20 cellular contexts compared by ENCODE assay signal in genomic region chr9:91190062-91190461, GRCh38.
A peak's percentile ranks its signal among the peaks of the same experiment; 100 is the strongest.
DNase-seq lines count a peak whose midpoint lies in the region; ATAC-seq and TF ChIP-seq lines count a peak whose summit lies in the region.
"Had no signal": no experiment of that assay in that cellular context is flagged by ENCODE, and none has a peak within 500 bp of the region (broad histone marks: within the 10 kb centered on the region; RNA-seq: fewer than 3 reads in every experiment).

No MANE protein-coding gene starts in this region.

- peaks cover 57% of the 10 kb centered on the region for H3K4me1 Mint-ChIP-seq in activated CD8-positive, alpha-beta T cell treated with anti-CD3 and anti-CD28 coated beads for 36 hours (ENCODE audit: low read depth)
- H3K4me1 Mint-ChIP-seq in activated CD8-positive, alpha-beta T cell treated with anti-CD3 and anti-CD28 coated beads, Interleukin-2, amount 10 ng/mL, durations not matched to agents 7 days and 5 days (ENCODE audit: low read depth), result peaks cover 75% of the 10 kb centered on the region
- peaks cover 66% of the 10 kb centered on the region for H3K4me1 Mint-ChIP-seq in stimulated activated naive CD8-positive, alpha-beta T cell treated with anti-CD3 and anti-CD28 coated beads, Interleukin-15, Interleukin-2, amounts not matched to agents 100 ng/mL and 50 ng/mL, for 24 hours (ENCODE audit: low read depth)
- H3K4me1 Mint-ChIP-seq in stimulated activated naive CD8-positive, alpha-beta T cell treated with anti-CD3 and anti-CD28 coated beads, Interleukin-15, amount 100 ng/mL, for 72 hours, result peaks cover 60% of the 10 kb centered on the region
- H3K4me1 Mint-ChIP-seq in nephron, result peaks cover 59% of the 10 kb centered on the region

- CTCF ChIA-PET in activated CD8-positive, alpha-beta T cell treated with anti-CD3 and anti-CD28 coated beads for 36 hours (lab: Charles Lee), result interaction anchor here (1.5 to 3.7 kb wide), 2 partner anchors 10 to 25 kb away, joined by 3 to 20 read pairs; no protein-coding TSS in a partner anchor
- CTCF ChIA-PET in activated CD8-positive, alpha-beta T cell treated with anti-CD3 and anti-CD28 coated beads, Interleukin-2, amount 10 ng/mL, durations not matched to agents 7 days and 5 days (lab: Charles Lee), result interaction anchor here (1.1 to 1.6 kb wide), 2 partner anchors 63 to 237 kb away, joined by 3 to 6 read pairs; no protein-coding TSS in a partner anchor

- POLR2A ChIA-PET in activated CD8-positive, alpha-beta T cell treated with anti-CD3 and anti-CD28 coated beads for 36 hours (lab: Charles Lee), result interaction anchor here (1.3 to 7.0 kb wide), 5 partner anchors 13 to 39 kb away, joined by 3 to 69 read pairs (median 32); no protein-coding TSS in a partner anchor
- POLR2A ChIA-PET in activated CD8-positive, alpha-beta T cell treated with anti-CD3 and anti-CD28 coated beads, Interleukin-2, amount 10 ng/mL, durations not matched to agents 7 days and 5 days (lab: Charles Lee), result no interaction called here

- DNase-seq in activated CD8-positive, alpha-beta T cell treated with anti-CD3 and anti-CD28 coated beads for 36 hours, result no peak
- DNase-seq in activated CD8-positive, alpha-beta T cell treated with anti-CD3 and anti-CD28 coated beads, Interleukin-2, amount 10 ng/mL, durations not matched to agents 7 days and 5 days, result no peak
- DNase-seq in stimulated activated naive CD8-positive, alpha-beta T cell treated with anti-CD3 and anti-CD28 coated beads, Interleukin-15, amount 100 ng/mL, for 72 hours, result no peak
- DNase-seq in stimulated activated CD4-positive, alpha-beta T cell treated with anti-CD3 and anti-CD28 coated beads, Interleukin-4, amount 100 ng/mL, for 1 hour, result no peak
- DNase-seq: CD4-positive, alpha-beta memory T cell; DMS153; GF-D8; GM23248; Kasumi-1; MG63; NCI-H1048; NCI-H1436 treated with DMSO at 0.1 percent for 48 hours; NCI-H2029; NCI-H2171; NCI-H526; PC-9 had no signal

- peaks cover 20% of the 10 kb centered on the region for H3K9me3 Mint-ChIP-seq in activated CD8-positive, alpha-beta T cell treated with anti-CD3 and anti-CD28 coated beads for 36 hours
- peaks cover 14% of the 10 kb centered on the region for H3K9me3 Mint-ChIP-seq in activated CD8-positive, alpha-beta T cell treated with anti-CD3 and anti-CD28 coated beads, Interleukin-2, amount 10 ng/mL, durations not matched to agents 7 days and 5 days (ENCODE audit: insufficient read depth)
- peaks cover 18% of the 10 kb centered on the region for H3K9me3 Mint-ChIP-seq in stimulated activated naive CD8-positive, alpha-beta T cell treated with anti-CD3 and anti-CD28 coated beads, Interleukin-15, Interleukin-2, amounts not matched to agents 100 ng/mL and 50 ng/mL, for 24 hours
- peaks cover 12 to 14% of the 10 kb centered on the region in 2 donors for H3K9me3 Mint-ChIP-seq in stimulated activated naive CD8-positive, alpha-beta T cell treated with anti-CD3 and anti-CD28 coated beads, Interleukin-15, amount 100 ng/mL, for 72 hours
- no peaks in the 10 kb centered on the region for H3K9me3 Mint-ChIP-seq in nephron

- H3K27me3 Mint-ChIP-seq in activated CD8-positive, alpha-beta T cell treated with anti-CD3 and anti-CD28 coated beads for 36 hours, result no peaks in the 10 kb centered on the region
- no peaks in the 10 kb centered on the region for H3K27me3 Mint-ChIP-seq in activated CD8-positive, alpha-beta T cell treated with anti-CD3 and anti-CD28 coated beads, Interleukin-2, amount 10 ng/mL, durations not matched to agents 7 days and 5 days (ENCODE audit: low read depth)
- H3K27me3 Mint-ChIP-seq in stimulated activated naive CD8-positive, alpha-beta T cell treated with anti-CD3 and anti-CD28 coated beads, Interleukin-15, Interleukin-2, amounts not matched to agents 100 ng/mL and 50 ng/mL, for 24 hours, result no peaks in the 10 kb centered on the region
- H3K27me3 Mint-ChIP-seq in stimulated activated naive CD8-positive, alpha-beta T cell treated with anti-CD3 and anti-CD28 coated beads, Interleukin-15, amount 100 ng/mL, for 72 hours, result no peaks in the 10 kb centered on the region
- peaks cover 17% of the 10 kb centered on the region for H3K27me3 Mint-ChIP-seq in nephron (ENCODE audit: low read depth)
- H3K27me3 Mint-ChIP-seq: CD4-positive, alpha-beta memory T cell had no signal

- no peak overlapping the region for H3K4me3 Mint-ChIP-seq in activated CD8-positive, alpha-beta T cell treated with anti-CD3 and anti-CD28 coated beads for 36 hours
- H3K4me3 Mint-ChIP-seq in activated CD8-positive, alpha-beta T cell treated with anti-CD3 and anti-CD28 coated beads, Interleukin-2, amount 10 ng/mL, durations not matched to agents 7 days and 5 days, result no peak overlapping the region
- no peak overlapping the region for H3K4me3 Mint-ChIP-seq in stimulated activated naive CD8-positive, alpha-beta T cell treated with anti-CD3 and anti-CD28 coated beads, Interleukin-15, Interleukin-2, amounts not matched to agents 100 ng/mL and 50 ng/mL, for 24 hours
- no peak overlapping the region for H3K4me3 Mint-ChIP-seq in stimulated activated naive CD8-positive, alpha-beta T cell treated with anti-CD3 and anti-CD28 coated beads, Interleukin-15, amount 100 ng/mL, for 72 hours
- H3K4me3 Mint-ChIP-seq in nephron, result no peak overlapping the region
- H3K4me3 Mint-ChIP-seq: CD4-positive, alpha-beta memory T cell had no signal

- peaks cover 23% of the 10 kb centered on the region for H3K36me3 Mint-ChIP-seq in activated CD8-positive, alpha-beta T cell treated with anti-CD3 and anti-CD28 coated beads for 36 hours (ENCODE audit: low read depth)
- H3K36me3 Mint-ChIP-seq in activated CD8-positive, alpha-beta T cell treated with anti-CD3 and anti-CD28 coated beads, Interleukin-2, amount 10 ng/mL, durations not matched to agents 7 days and 5 days (ENCODE audit: low read depth), result peaks cover 25% of the 10 kb centered on the region
- H3K36me3 Mint-ChIP-seq in stimulated activated naive CD8-positive, alpha-beta T cell treated with anti-CD3 and anti-CD28 coated beads, Interleukin-15, Interleukin-2, amounts not matched to agents 100 ng/mL and 50 ng/mL, for 24 hours (ENCODE audit: low read depth), result peaks cover 20% of the 10 kb centered on the region
- peaks cover 3% of the 10 kb centered on the region for H3K36me3 Mint-ChIP-seq in nephron (ENCODE audit: low read depth)
- H3K36me3 Mint-ChIP-seq: CD4-positive, alpha-beta memory T cell had no signal

- intact Hi-C loops in activated CD8-positive, alpha-beta T cell treated with anti-CD3 and anti-CD28 coated beads for 36 hours (cut with micrococcal nuclease), result loop anchor here (5.0 to 10.0 kb wide), 2 partner anchors 65 to 167 kb away; no protein-coding TSS in a partner anchor

- peak overlapping the region; percentile 44 for H3K27ac Mint-ChIP-seq in activated CD8-positive, alpha-beta T cell treated with anti-CD3 and anti-CD28 coated beads for 36 hours
- H3K27ac Mint-ChIP-seq in activated CD8-positive, alpha-beta T cell treated with anti-CD3 and anti-CD28 coated beads, Interleukin-2, amount 10 ng/mL, durations not matched to agents 7 days and 5 days, result no peak overlapping the region
- peak overlapping the region; percentile 99 for H3K27ac Mint-ChIP-seq in stimulated activated naive CD8-positive, alpha-beta T cell treated with anti-CD3 and anti-CD28 coated beads, Interleukin-15, Interleukin-2, amounts not matched to agents 100 ng/mL and 50 ng/mL, for 24 hours
- H3K27ac Mint-ChIP-seq in stimulated activated naive CD8-positive, alpha-beta T cell treated with anti-CD3 and anti-CD28 coated beads, Interleukin-15, amount 100 ng/mL, for 72 hours, result no peak overlapping the region
- peak overlapping the region; percentile 9 to 98 (median 53) for H3K27ac Mint-ChIP-seq in nephron
- H3K27ac Mint-ChIP-seq: CD4-positive, alpha-beta memory T cell had no signal

- no peak for ATAC-seq in activated CD8-positive, alpha-beta T cell treated with anti-CD3 and anti-CD28 coated beads for 36 hours
- no peak for ATAC-seq in activated CD8-positive, alpha-beta T cell treated with anti-CD3 and anti-CD28 coated beads, Interleukin-2, amount 10 ng/mL, durations not matched to agents 7 days and 5 days
- ATAC-seq in stimulated activated naive CD8-positive, alpha-beta T cell treated with anti-CD3 and anti-CD28 coated beads, Interleukin-15, amount 100 ng/mL, for 72 hours, result no peak
- no peak for ATAC-seq in HG02798 (IDR thresholded peaks at IDR 0.05; ENCODE audit: poor library complexity, unreplicated experiment)
- ATAC-seq: A549 had no signal

- TF ChIP-seq CTCF in activated CD8-positive, alpha-beta T cell treated with anti-CD3 and anti-CD28 coated beads for 36 hours (IDR thresholded peaks at IDR 0.05), result no peak
- TF ChIP-seq CTCF in nephron (IDR thresholded peaks at IDR 0.05; ENCODE audit: unreplicated experiment in 3 of 3), result no peak

Comparison
In these comparisons a context has a peak if more than half of its experiments do, and no peak if none do; other contexts are left out.
1. H3K27ac Mint-ChIP-seq: peak in activated CD8-positive, alpha-beta T cell treated with anti-CD3 and anti-CD28 coated beads for 36 hours (single experiment), stimulated activated naive CD8-positive, alpha-beta T cell treated with anti-CD3 and anti-CD28 coated beads, Interleukin-15, Interleukin-2, amounts not matched to agents 100 ng/mL and 50 ng/mL, for 24 hours (single experiment) and nephron (3 of 3); none in activated CD8-positive, alpha-beta T cell treated with anti-CD3 and anti-CD28 coated beads, Interleukin-2, amount 10 ng/mL, durations not matched to agents 7 days and 5 days (single experiment) and stimulated activated naive CD8-positive, alpha-beta T cell treated with anti-CD3 and anti-CD28 coated beads, Interleukin-15, amount 100 ng/mL, for 72 hours (0 of 2).